8 cellular contexts compared by ENCODE assay signal in genomic region chr4:17578482-17578891, GRCh38. TPM values are rescaled to one million over a fixed set of nuclear protein-coding genes. Genes with fewer than 3 reads are reported as not detected.
DNase-seq lines count a peak whose midpoint lies in the region; ATAC-seq, FAIRE-seq and TF ChIP-seq lines count a peak whose summit lies in the region.

No MANE protein-coding gene starts in this region.

- H3K4me3 ChIP-seq in Loucy (ENCODE audit: low read length, poor library complexity, severe bottlenecking) (peak overlapping the region; percentile 85), GM12878 (peak overlapping the region; percentile 97)

- no peaks in the 10 kb centered on the region for H3K27me3 Mint-ChIP-seq in mesothelial cell of epicardium (ENCODE audit: low read depth)

- H3K79me2 ChIP-seq in Loucy (ENCODE audit: insufficient read depth, low read length) (peaks cover 26% of the 10 kb centered on the region; the same call in 1 of the 2 replicates), GM12878 (ENCODE audit: control insufficient read depth, insufficient read depth, low read length) (peaks cover 39% of the 10 kb centered on the region)

- no peak for TF ChIP-seq RAD21 in GM12878 (IDR thresholded peaks at IDR 0.05; ENCODE audit: insufficient read depth, low read depth, low read length)

- no TSS peak for BruUV-seq in GM12878 (replicated peaks; lab: Mats Ljungman, UMichigan)

- TF ChIP-seq CTCF in GM13977 (IDR thresholded peaks at IDR 0.05; ENCODE audit: extremely low read depth, insufficient read depth, missing control alignments) (no peak), Loucy (conservative IDR thresholded peaks at IDR 0.05; ENCODE audit: low read length) (no peak), GM12878 (IDR thresholded peaks at IDR 0.05 in 2 of 3, conservative IDR thresholded peaks at IDR 0.05 in 1 of 3; ENCODE audit: control insufficient read depth in 2 of 3, extremely low read depth in 1 of 3, insufficient read depth in 1 of 3, low read depth in 3 of 3, low read length in 3 of 3) (no peak), mesothelial cell of epicardium (IDR thresholded peaks at IDR 0.05; ENCODE audit: unreplicated experiment) (no peak)

- H3K9me3 Mint-ChIP-seq in mesothelial cell of epicardium = no peaks in the 10 kb centered on the region

- H3K4me1 ChIP-seq in Loucy (ENCODE audit: insufficient read depth, low read length, poor library complexity, severe bottlenecking) (peaks cover 21% of the 10 kb centered on the region), GM12878 (ENCODE audit: control insufficient read depth, insufficient read depth, low read length) (peaks cover 7% of the 10 kb centered on the region)

- peak overlapping the region; percentile 91 for H3K4me2 ChIP-seq in Loucy (ENCODE audit: low read depth, low read length, poor library complexity, severe bottlenecking)
- peak overlapping the region; percentile 56 for H3K4me2 ChIP-seq in GM12878 (ENCODE audit: control insufficient read depth, insufficient read depth)

- SMC1A ChIA-PET in GM12878 (lab: Charles Lee; ENCODE audit: uncharacterized antibody, unreplicated experiment) = interaction anchor here (0.6 to 2.2 kb wide), 5 partner anchors 17 to 229 kb away, joined by 3 to 9 read pairs (median 5); no protein-coding TSS in a partner anchor

- CTCF ChIA-PET in GM12878 (lab: Yijun Ruan, JAX) = interaction anchor here (0.6 to 1.2 kb wide), 5 partner anchors 17 to 1769 kb away, joined by 3 to 4 read pairs (median 3); partner anchors contain the start of gene MED28

- FAIRE-seq in GM12878 (lab: Jason Lieb, UNC) = peak; percentile 61

- peak overlapping the region; percentile 96 for H3K27ac ChIP-seq in GM12878 (ENCODE audit: control insufficient read depth, insufficient read depth)

- intact Hi-C loops in GM12878 (cut with micrococcal nuclease; ENCODE audit: unreplicated experiment) = loop anchor here (2.0 to 5.0 kb wide), 2 partner anchors 14 to 241 kb away; no protein-coding TSS in a partner anchor

- H3K4me1 Mint-ChIP-seq in mesothelial cell of epicardium = peaks cover 14% of the 10 kb centered on the region

- RAD21 ChIA-PET in GM12878 (lab: Charles Lee; ENCODE audit: unreplicated experiment) = interaction anchor here (0.7 to 2.0 kb wide), 7 partner anchors 14 to 441 kb away, joined by 3 to 7 read pairs (median 4); partner anchors contain the start of genes DCAF16 and MED28

- H3K36me3 Mint-ChIP-seq in mesothelial cell of epicardium = peaks cover 10% of the 10 kb centered on the region

- 4% methylated on average over 6 of the region's 6 CpGs for WGBS in GM12878 (ENCODE audit: insufficient coverage, insufficient replicate concordance, low lambda C conversion rate, missing lambda C conversion rate)

- H3K9me3 ChIP-seq in Loucy (ENCODE audit: insufficient read depth, low read depth, low read length) (no peaks in the 10 kb centered on the region), GM12878 (replicated peaks; ENCODE audit: control insufficient read depth, insufficient read depth, low read length) (no peaks in the 10 kb centered on the region)

- peak overlapping the region; percentile 84 for H3K9ac ChIP-seq in Loucy (ENCODE audit: low read depth, low read length, poor library complexity, severe bottlenecking)
- H3K9ac ChIP-seq in GM12878 (ENCODE audit: control insufficient read depth, insufficient read depth, low read length) = peak overlapping the region; percentile 95

- peak overlapping the region; percentile 89 for H3K27ac Mint-ChIP-seq in mesothelial cell of epicardium

- TF ChIP-seq EP300 in GM12878 (IDR thresholded peaks at IDR 0.05; ENCODE audit: borderline replicate concordance in 1 of 2, control insufficient read depth in 1 of 2, low read depth in 2 of 2, low read length in 2 of 2) = no peak

- POLR2A ChIA-PET in GM12878 (lab: Charles Lee) = interaction anchor here (0.9 to 1.3 kb wide), 4 partner anchors 15 to 232 kb away, joined by 4 to 9 read pairs (median 6); partner anchors contain the start of genes DCAF16 and MED28

- ATAC-seq in GM21825 (IDR thresholded peaks at IDR 0.05; ENCODE audit: unreplicated experiment) = peak; percentile 34
- ATAC-seq in GM12878 = peak; percentile 51

- no peaks in the 10 kb centered on the region for H3F3A ChIP-seq in Loucy (ENCODE audit: low read depth)

- peak; percentile 53 for DNase-seq in GM13977 (ENCODE audit: low spot score)
- DNase-seq in GM12878 (ENCODE audit: low read depth, low spot score) = peak; percentile 34
- no peak for DNase-seq in mesothelial cell of epicardium (ENCODE audit: low spot score in 2 of 2, unreplicated experiment in 2 of 2)
- no peak for DNase-seq in NCI-H524 (lab: John Stamatoyannopoulos, UW)
- no peak for DNase-seq in H4 (ENCODE audit: low spot score)
- no peak for DNase-seq in stimulated activated CD4-positive, alpha-beta T cell treated with anti-CD3 and anti-CD28 coated beads, Interleukin-2, amount 100 ng/mL, for 24 hours

- no peaks in the 10 kb centered on the region for H3K27me3 ChIP-seq in Loucy (ENCODE audit: insufficient read depth, low read length, poor library complexity, severe bottlenecking)
- H3K27me3 ChIP-seq in GM12878 (replicated peaks in 1 of 2; ENCODE audit: control insufficient read depth in 2 of 2, insufficient read depth in 2 of 2, low read length in 1 of 2) = no peaks in the 10 kb centered on the region

- no peaks in the 10 kb centered on the region for H3K9me2 ChIP-seq in Loucy (replicated peaks; ENCODE audit: low read depth, low read length)

- in situ Hi-C loops in GM13977 (cut with MboI; ENCODE audit: low pct_unique_long_range_greater_than_20kb, low sequenced_read_pairs, unreplicated experiment) (no loop called here), GM12878 (cut with MboI) (loop anchor here (10.0 kb wide), 1 partner anchor 446 kb away; the partner anchor contains the start of gene LCORL)

- H3K36me3 ChIP-seq in Loucy (ENCODE audit: insufficient read depth, low read length) (peaks cover 6% of the 10 kb centered on the region; the same call in 1 of the 2 replicates), GM12878 (ENCODE audit: control insufficient read depth in 2 of 2, insufficient read depth in 2 of 2, low read length in 1 of 2) (peaks cover 6 to 12% of the 10 kb centered on the region in 2 experiments; a peak in 3 of 4 replicates)

- H2AFZ ChIP-seq in Loucy (ENCODE audit: low read length) (no peak overlapping the region), GM12878 (ENCODE audit: control insufficient read depth, low read depth, low read length) (no peak overlapping the region)

- H3K4me3 Mint-ChIP-seq in mesothelial cell of epicardium = peak overlapping the region; percentile 83

- H4K20me1 ChIP-seq in Loucy (ENCODE audit: insufficient read depth, low read length, poor library complexity, severe bottlenecking) = peaks cover 3% of the 10 kb centered on the region
- no peaks in the 10 kb centered on the region for H4K20me1 ChIP-seq in GM12878 (ENCODE audit: control insufficient read depth, insufficient read depth)

- peak; percentile 9; the same call in 1 of the 2 replicates for TF ChIP-seq POLR2A in GM12878 (IDR thresholded peaks at IDR 0.05; ENCODE audit: low read depth, low read length)

TF ChIP-seq in GM12878, 131 proteins besides CTCF, POLR2A, EP300 and RAD21 (continues in another document):
- TF ChIP-seq SUZ12 (IDR thresholded peaks at IDR 0.05; ENCODE audit: unreplicated experiment) = no peak
- TF ChIP-seq CHD2 (IDR thresholded peaks at IDR 0.05; ENCODE audit: borderline replicate concordance, low read depth, low read length) = no peak

RNA-seq across cellular contexts. Expression of gene LAP3, which starts 1.5 kb away (rescaled TPM):
- total RNA-seq in GM12878 (2013; cell fraction: nucleolus; rRNA removed) = 88.9 and 91.1 TPM in 2 replicates
- total RNA-seq in GM12878 (2014; rRNA removed) (168 and 206 TPM in 2 replicates), GM12878 (2014; rRNA removed; fragmentation: Illumina TruSeq; extraction: Trizol) (217 and 228 TPM in 2 replicates), GM12878 (2021) (134 and 135 TPM in 2 replicates), mesothelial cell of epicardium (36.7 to 38.5 TPM (median 38.1 TPM) in 3 replicates)
- polyA plus RNA-seq in GM12878 (2011; ENCODE audit: low read depth) = 145 TPM
- polyA plus RNA-seq in GM12878 (2011; rRNA removed) (202 and 218 TPM in 2 replicates), GM12878 (2014; fragmentation: Illumina TruSeq; extraction: Trizol) (210 and 227 TPM in 2 replicates), GM12878 (2014; fragmentation: Nextera tagmentation; extraction: Ambion mirVana) (100 to 1,000 TPM; 153 to 206 TPM), GM12878 (2014; rRNA removed) (131 and 154 TPM in 2 replicates), GM12878 (2016; fragmentation: Nextera tagmentation; extraction: Ambion mirVana) (100 to 1,000 TPM; 245 to 249 TPM)
- polyA plus RNA-seq in GM12878 (2011; cell fraction: cytosol; rRNA removed) = 140 and 153 TPM in 2 replicates
- polyA plus RNA-seq in GM12878 (2011; cell fraction: nucleus; rRNA removed) = 109 and 118 TPM in 2 replicates
- polyA plus RNA-seq in GM12878 (2012) = 148 and 170 TPM in 2 replicates
- 141 and 160 TPM in 2 replicates for polyA minus RNA-seq in GM12878 (2011; rRNA and poly(A)+ RNA removed)
- 60.9 and 81.1 TPM in 2 replicates for polyA minus RNA-seq in GM12878 (2011; cell fraction: cytosol; rRNA and poly(A)+ RNA removed)
- 52.6 and 83.4 TPM in 2 replicates for polyA minus RNA-seq in GM12878 (2011; cell fraction: nucleus; rRNA and poly(A)+ RNA removed)
- total RNA-seq in H4 (2014; rRNA removed; shearing (Covaris generic)) = 177 and 216 TPM in 2 replicates

RNA-seq across cellular contexts. Expression of gene MED28, which starts 36.0 kb away (rescaled TPM):
- 59.3 and 62.7 TPM in 2 replicates for total RNA-seq in GM12878 (2013; cell fraction: nucleolus; rRNA removed)
- total RNA-seq in GM12878 (2014; rRNA removed) = 19.3 and 19.9 TPM in 2 replicates
- 46.2 and 56.0 TPM in 2 replicates for total RNA-seq in GM12878 (2014; rRNA removed; fragmentation: Illumina TruSeq; extraction: Trizol)
- 71.4 and 72.7 TPM in 2 replicates for total RNA-seq in GM12878 (2021)
- polyA plus RNA-seq in GM12878 (2011; ENCODE audit: low read depth) = 10.9 TPM
- polyA plus RNA-seq in GM12878 (2011; rRNA removed) = 48.0 and 54.6 TPM in 2 replicates
- 17.8 and 21.4 TPM in 2 replicates for polyA plus RNA-seq in GM12878 (2011; cell fraction: cytosol; rRNA removed)
- 20.1 and 22.0 TPM in 2 replicates for polyA plus RNA-seq in GM12878 (2011; cell fraction: nucleus; rRNA removed)
- polyA plus RNA-seq in GM12878 (2012) = 48.2 and 54.3 TPM in 2 replicates
- 18.6 and 22.6 TPM in 2 replicates for polyA plus RNA-seq in GM12878 (2014; fragmentation: Illumina TruSeq; extraction: Trizol)
- 10 to 100 TPM; 44.4 to 77.4 TPM for polyA plus RNA-seq in GM12878 (2014; fragmentation: Nextera tagmentation; extraction: Ambion mirVana)
- polyA plus RNA-seq in GM12878 (2014; rRNA removed) = 32.6 and 51.7 TPM in 2 replicates
- 10 to 100 TPM; 64.5 to 71.0 TPM for polyA plus RNA-seq in GM12878 (2016; fragmentation: Nextera tagmentation; extraction: Ambion mirVana)
- polyA minus RNA-seq in GM12878 (2011; rRNA and poly(A)+ RNA removed) = 17.3 and 21.6 TPM in 2 replicates
- polyA minus RNA-seq in GM12878 (2011; cell fraction: cytosol; rRNA and poly(A)+ RNA removed) = 19.1 and 33.7 TPM in 2 replicates
- 19.0 and 25.4 TPM in 2 replicates for polyA minus RNA-seq in GM12878 (2011; cell fraction: nucleus; rRNA and poly(A)+ RNA removed)
- total RNA-seq in mesothelial cell of epicardium = 105 to 116 TPM (median 113 TPM) in 3 replicates
- total RNA-seq in H4 (2014; rRNA removed; shearing (Covaris generic)) = 19.7 and 22.7 TPM in 2 replicates

Comparison
In these comparisons a context has a peak if more than half of its experiments do, and no peak if none do; other contexts are left out.
1. DNase-seq: peak in GM13977 (single experiment) and GM12878 (single experiment); none in mesothelial cell of epicardium (0 of 2), NCI-H524 (0 of 2), H4 (single experiment) and stimulated activated CD4-positive, alpha-beta T cell treated with anti-CD3 and anti-CD28 coated beads, Interleukin-2, amount 100 ng/mL, for 24 hours (0 of 2).